Comparison of ENCODE assay signal across 9 cellular contexts in the genomic region with DNA sequence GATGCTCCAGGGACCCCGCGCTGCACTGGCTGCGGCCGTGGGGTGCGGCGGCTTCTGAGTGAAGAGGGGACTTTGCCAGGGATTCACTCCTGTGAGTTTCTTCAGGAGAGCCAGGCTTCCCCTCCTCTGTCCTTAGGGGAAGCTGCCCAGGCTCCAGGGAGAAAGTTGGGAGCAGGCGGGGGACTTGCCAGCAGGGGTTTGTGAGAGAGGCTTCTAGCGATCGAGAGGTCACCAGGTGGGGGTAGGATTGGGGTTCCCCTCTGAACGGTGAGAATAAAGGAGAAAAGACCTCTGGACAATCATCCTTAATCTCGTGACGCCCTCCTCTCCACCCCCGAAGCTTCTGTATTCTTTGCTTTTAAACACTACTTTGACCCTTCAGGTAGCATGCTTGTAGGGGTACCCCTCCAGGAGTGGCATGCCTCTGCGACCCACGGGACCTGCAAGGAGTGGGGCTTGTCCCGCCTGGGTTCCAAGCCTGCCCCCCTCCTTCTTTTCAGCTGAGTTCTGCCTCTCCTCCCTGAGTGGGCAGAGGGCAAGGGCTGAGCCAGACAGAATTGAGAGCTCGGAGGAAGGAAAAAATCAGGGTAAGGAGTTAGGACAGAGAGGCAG. TPM values are rescaled to one million over a fixed set of nuclear protein-coding genes. Genes with fewer than 3 reads are reported as not detected.
DNase-seq lines count a peak whose midpoint lies in the region; ATAC-seq, FAIRE-seq and TF ChIP-seq lines count a peak whose summit lies in the region.
"Had no signal": no experiment of that assay in that cellular context is flagged by ENCODE, and none has a peak within 500 bp of the region (broad histone marks: within the 10 kb centered on the region; RNA-seq: fewer than 3 reads in every experiment).

No MANE protein-coding gene starts in this region.

- TF ChIP-seq EP300 in ovary (IDR thresholded peaks at IDR 0.05) = no peak

- H3K9me3 Mint-ChIP-seq in CD8-positive, alpha-beta T cell = peaks cover 13% of the 10 kb centered on the region

- intact Hi-C loops in CD8-positive, alpha-beta T cell (cut with DNase I, micrococcal nuclease) = no loop called here
- intact Hi-C loops in esophagus squamous epithelium (cut with DNase I) (no loop called here), ovary (cut with DNase I) (no loop called here)

- no peak overlapping the region for H3K27ac Mint-ChIP-seq in CD8-positive, alpha-beta T cell

- TF ChIP-seq POLR2A in esophagus squamous epithelium (IDR thresholded peaks at IDR 0.05) (no peak), ovary (IDR thresholded peaks at IDR 0.05) (no peak)

- no peaks in the 10 kb centered on the region for H3K36me3 ChIP-seq in CD8-positive, alpha-beta T cell (ENCODE audit: insufficient read depth, low read length)
- H3K36me3 ChIP-seq in SJCRH30 (no peaks in the 10 kb centered on the region), esophagus squamous epithelium (no peaks in the 10 kb centered on the region), ovary (no peaks in the 10 kb centered on the region)

- no peak overlapping the region for H3K4me3 ChIP-seq in CD8-positive, alpha-beta T cell (ENCODE audit: low read depth, low read length)
- H3K4me3 ChIP-seq in SJCRH30 (peak overlapping the region; percentile 57), esophagus squamous epithelium (peak overlapping the region; percentile 30 to 78 (median 44)), ovary (peak overlapping the region; percentile 31)

- H3K27ac ChIP-seq in CD8-positive, alpha-beta T cell (ENCODE audit: low read depth, low read length) = no peak overlapping the region
- H3K27ac ChIP-seq in SJCRH30 (no peak overlapping the region), esophagus squamous epithelium (no peak overlapping the region), ovary (no peak overlapping the region)

- ATAC-seq in CD8-positive, alpha-beta T cell = no peak
- no peak for ATAC-seq in HG03280 (IDR thresholded peaks at IDR 0.05; ENCODE audit: unreplicated experiment)

- DNase-seq in CD8-positive, alpha-beta T cell = no peak
- DNase-seq in SJCRH30 (no peak), esophagus squamous epithelium (lab: John Stamatoyannopoulos, UW) (no peak), ovary (no peak), HTR-8/SVneo (ENCODE audit: insufficient read length, low spot score) (no peak), Kasumi-1 (lab: John Stamatoyannopoulos, UW) (no peak), NCI-H2029 (lab: John Stamatoyannopoulos, UW) (no peak)
- DNase-seq: NCI-H1092 treated with DMSO at 0.1 percent for 48 hours had no signal

- TF ChIP-seq CTCF in CD8-positive, alpha-beta T cell (IDR thresholded peaks at IDR 0.05) = no peak
- TF ChIP-seq CTCF in esophagus squamous epithelium (IDR thresholded peaks at IDR 0.05) (no peak), ovary (IDR thresholded peaks at IDR 0.05) (no peak)

- peaks cover 22% of the 10 kb centered on the region for H3K27me3 ChIP-seq in CD8-positive, alpha-beta T cell (ENCODE audit: insufficient read depth, low read length)
- H3K27me3 ChIP-seq in SJCRH30 (peaks cover 16% of the 10 kb centered on the region), esophagus squamous epithelium (peaks cover 0 to 70% (median 8%) of the 10 kb centered on the region in 4 donors), ovary (no peaks in the 10 kb centered on the region)

- CTCF ChIA-PET in CD8-positive, alpha-beta T cell (lab: Charles Lee) = interaction anchor here (0.6 kb wide), 1 partner anchor 362 kb away, joined by 3 read pairs; no protein-coding TSS in a partner anchor

- FAIRE-seq in HTR-8/SVneo (lab: Jason Lieb, UNC) = no peak

- H3K9me3 ChIP-seq in CD8-positive, alpha-beta T cell (ENCODE audit: low read length) = no peaks in the 10 kb centered on the region
- peaks cover 12% of the 10 kb centered on the region for H3K9me3 ChIP-seq in SJCRH30 (replicated peaks)
- H3K9me3 ChIP-seq in esophagus squamous epithelium = peaks cover 0 to 13% (median 0%) of the 10 kb centered on the region in 3 donors
- no peaks in the 10 kb centered on the region for H3K9me3 ChIP-seq in ovary

- peaks cover 3% of the 10 kb centered on the region for H3K4me1 Mint-ChIP-seq in CD8-positive, alpha-beta T cell (ENCODE audit: low read depth)

- WGBS in esophagus squamous epithelium, 2 donors = 17 to 41% methylated on average over 7 to 12 of the region's 17 CpGs
- WGBS in ovary, 3 donors = 10 to 13% (median 10%) methylated on average over 17 of the region's 17 CpGs

- H3K4me1 ChIP-seq in CD8-positive, alpha-beta T cell (ENCODE audit: insufficient read depth, low read length) = peaks cover 6% of the 10 kb centered on the region
- no peaks in the 10 kb centered on the region for H3K4me1 ChIP-seq in SJCRH30
- peaks cover 7 to 16% (median 10%) of the 10 kb centered on the region in 3 donors for H3K4me1 ChIP-seq in esophagus squamous epithelium
- H3K4me1 ChIP-seq in ovary (ENCODE audit: insufficient read depth) = peaks cover 3% of the 10 kb centered on the region

- POLR2A ChIA-PET in CD8-positive, alpha-beta T cell (lab: Charles Lee) = no interaction called here

- peaks cover 66% of the 10 kb centered on the region for H3K27me3 Mint-ChIP-seq in CD8-positive, alpha-beta T cell (ENCODE audit: low read depth)

- peak overlapping the region; percentile 19 for H3K4me3 Mint-ChIP-seq in CD8-positive, alpha-beta T cell

- H3K36me3 Mint-ChIP-seq in CD8-positive, alpha-beta T cell = no peaks in the 10 kb centered on the region

RNA-seq across cellular contexts. Expression of a gene that starts 0.6 kb away (rescaled TPM):
- not detected for total RNA-seq in CD8-positive, alpha-beta T cell
- total RNA-seq in SJCRH30 (2014; rRNA removed; shearing (Covaris generic)) = 0.03 TPM in 1 of 2 replicates, not detected in the other
- total RNA-seq in esophagus squamous epithelium (not detected), ovary (not detected)
- under 1 TPM; 0.02 to 0.03 TPM for polyA plus RNA-seq in ovary
